In the genomic region with DNA sequence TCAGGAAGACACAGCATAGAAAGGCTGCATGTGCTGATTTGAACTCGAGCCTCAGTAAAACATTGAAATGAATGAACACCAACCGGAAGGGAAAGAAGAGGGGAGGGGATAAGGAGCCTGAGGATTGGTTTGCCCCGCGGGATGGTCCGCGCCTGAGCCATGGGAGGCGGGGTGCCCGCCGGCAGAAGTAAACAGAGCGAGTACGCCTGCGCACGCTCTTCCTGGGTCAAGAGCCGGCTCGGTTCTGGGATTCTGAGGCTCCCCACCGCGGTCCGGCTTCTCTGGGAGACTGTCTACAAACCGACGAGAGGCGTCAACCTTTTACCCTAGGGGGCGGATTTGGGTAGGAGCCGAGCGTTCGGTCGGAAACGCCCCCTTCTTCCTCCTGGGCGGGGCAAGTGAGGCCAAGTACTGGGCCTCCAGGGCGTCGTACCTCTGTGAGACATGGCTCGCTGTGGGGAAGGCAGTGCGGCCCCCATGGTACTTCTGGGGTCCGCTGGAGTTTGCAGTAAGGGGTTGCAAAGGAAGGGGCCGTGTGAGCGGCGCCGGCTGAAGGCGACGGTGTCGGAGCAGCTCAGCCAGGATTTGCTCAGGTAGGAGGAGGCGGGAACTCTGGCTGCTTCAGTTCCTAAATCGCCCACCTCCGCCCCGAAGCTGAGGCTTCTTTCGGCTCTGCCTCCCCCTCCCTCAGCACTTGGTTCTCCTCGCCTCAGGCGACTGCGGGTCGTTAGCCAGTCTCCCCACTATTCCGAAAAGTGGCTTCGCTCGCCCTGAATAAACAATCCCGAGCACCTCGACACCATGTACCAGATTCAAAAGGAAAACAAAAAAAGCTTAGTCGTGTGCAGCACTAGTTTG, we compare ENCODE assay signal across 8 cellular contexts. TPM values are rescaled to one million over a fixed set of nuclear protein-coding genes. Genes with fewer than 3 reads are reported as not detected.
DNase-seq lines count a peak whose midpoint lies in the region; ATAC-seq and TF ChIP-seq lines count a peak whose summit lies in the region.

TSS of gene BTBD8 (plus strand) at position 218 of the 858 bp plus-strand sequence. CDS start at position 445, 227 bp downstream.

- H3K9me3 ChIP-seq in HUES64 (ENCODE audit: insufficient read depth, low read depth, low read length): peaks cover 11% of the 10 kb centered on the region
- H3K9me3 ChIP-seq in mucosa of rectum (ENCODE audit: control insufficient read depth in 2 of 2, low read length in 2 of 2): no peaks in the 10 kb centered on the region

- H3K4me1 ChIP-seq in HUES64 (ENCODE audit: insufficient read depth, low read length) (no peaks in the 10 kb centered on the region), mucosa of rectum (ENCODE audit: control insufficient read depth in 2 of 2, insufficient read depth in 2 of 2, low read length in 2 of 2) (peaks cover 2 to 3% of the 10 kb centered on the region in 2 donors)

- H3K27ac ChIP-seq in HUES64 (ENCODE audit: low read depth, low read length): peak within 1 kb of the TSS; percentile 82; the same call in 1 of the 2 replicates
- peak within 1 kb of the TSS; percentile 56 to 66 for H3K27ac ChIP-seq in mucosa of rectum (ENCODE audit: low read depth in 2 of 2, low read length in 2 of 2)

- peak; percentile 82 for DNase-seq in D341Med (ENCODE audit: low spot score)
- DNase-seq in OCI-M1 (lab: John Stamatoyannopoulos, UW): peak; percentile 94
- peak; percentile 78 for DNase-seq in activated T-cell treated with anti-CD3 and anti-CD28 coated beads for 48 hours (ENCODE audit: low read depth)
- DNase-seq in erythroblast (lab: John Stamatoyannopoulos, UW): peak; percentile 87 to 92
- peak; percentile 78 for DNase-seq in stimulated activated CD8-positive, alpha-beta memory T cell treated with anti-CD3 and anti-CD28 coated beads, Interleukin-4, amount 100 ng/mL, for 24 hours (ENCODE audit: low read depth)

- no peaks in the 10 kb centered on the region for H3K27me3 ChIP-seq in HUES64 (ENCODE audit: insufficient read depth, low read length)
- no peaks in the 10 kb centered on the region for H3K27me3 ChIP-seq in mucosa of rectum (ENCODE audit: control insufficient read depth in 2 of 2, insufficient read depth in 2 of 2, low read length in 2 of 2)

- under 1% methylated on average over 55 of the region's 55 CpGs for WGBS in HUES64

- peak; percentile 66 for TF ChIP-seq POLR2A in erythroblast (IDR thresholded peaks at IDR 0.05; ENCODE audit: low read length)

- peak; percentile 94 for ATAC-seq in GM21526 (IDR thresholded peaks at IDR 0.05; ENCODE audit: low FRiP score, unreplicated experiment)

- H3K4me3 ChIP-seq in HUES64 (ENCODE audit: low read length) (peak within 1 kb of the TSS; percentile 71), mucosa of rectum (ENCODE audit: low read length in 2 of 2) (peak within 1 kb of the TSS; percentile 81 to 82)

- H3K36me3 ChIP-seq in HUES64 (ENCODE audit: insufficient read depth, low read length) (no peaks in the 10 kb centered on the region), mucosa of rectum (ENCODE audit: control insufficient read depth in 2 of 2, insufficient read depth in 2 of 2, low read length in 2 of 2) (no peaks in the 10 kb centered on the region)

- H3K9ac ChIP-seq in HUES64 (ENCODE audit: low read depth, low read length) (peak within 1 kb of the TSS; percentile 74), mucosa of rectum (ENCODE audit: low read depth in 1 of 2, low read length in 2 of 2) (peak within 1 kb of the TSS; percentile 80 to 83)

RNA-seq across cellular contexts. Expression of gene BTBD8, which starts in this region (rescaled TPM):
- polyA plus RNA-seq in HUES64 (2013, experiment 1 of 2): 1.2 TPM
- 2.0 TPM for polyA plus RNA-seq in HUES64 (2013, experiment 2 of 2)

Comparison
In these comparisons a context has a peak if more than half of its experiments do, and no peak if none do; other contexts are left out.
1. Peak in every context shown above with its lines: DNase-seq, ATAC-seq, H3K4me3 ChIP-seq and H3K27ac ChIP-seq.